ENCODE assay signal across 29 cellular contexts in genomic region chr1:177451191-177451590, GRCh38.
DNase-seq lines count a peak whose midpoint lies in the region; TF ChIP-seq lines count a peak whose summit lies in the region.
"Had no signal": no experiment of that assay in that cellular context is flagged by ENCODE, and none has a peak within 500 bp of the region (broad histone marks: within the 10 kb centered on the region; RNA-seq: fewer than 3 reads in every experiment).

No MANE protein-coding gene starts in this region.

- TF ChIP-seq CTCF in Caco-2 (IDR thresholded peaks at IDR 0.05; ENCODE audit: insufficient read depth in 1 of 2, low read depth in 1 of 2, low read length in 1 of 2, severe bottlenecking in 1 of 2, unreplicated experiment in 1 of 2) (no peak), OCI-LY3 (IDR thresholded peaks at IDR 0.05; ENCODE audit: low read depth, low read length) (peak; percentile 24; the same call in 1 of the 2 replicates), brain microvascular endothelial cell (IDR thresholded peaks at IDR 0.05; ENCODE audit: low read depth, low read length, missing control alignments) (no peak)

- H3K9me3 ChIP-seq in Caco-2 (no peaks in the 10 kb centered on the region), OCI-LY3 (ENCODE audit: insufficient read depth, low read length) (no peaks in the 10 kb centered on the region), MG63 (no peaks in the 10 kb centered on the region)
- H3K9me3 ChIP-seq: A549 had no signal

- no peak overlapping the region for H3K27ac Mint-ChIP-seq in Caco-2 (ENCODE audit: unreplicated experiment)
- H3K27ac Mint-ChIP-seq: activated naive CD8-positive, alpha-beta T cell; CD4-positive, alpha-beta T cell; immature natural killer cell; natural killer cell; stimulated activated naive B cell treated with anti-CD40 and anti-IgM and Interleukin-4, amounts not matched to agents 10 μg/mL and 1 μg/mL and 100 μg/mL, for 72 hours had no signal

- intact Hi-C loops in Caco-2 (cut with micrococcal nuclease; ENCODE audit: unreplicated experiment): no loop called here

- no peaks in the 10 kb centered on the region for H3K36me3 ChIP-seq in Caco-2 (ENCODE audit: control insufficient read depth, insufficient read depth, low read length)
- no peaks in the 10 kb centered on the region for H3K36me3 ChIP-seq in OCI-LY3 (replicated peaks; ENCODE audit: low read depth, low read length)
- H3K36me3 ChIP-seq in MG63: no peaks in the 10 kb centered on the region
- no peaks in the 10 kb centered on the region for H3K36me3 ChIP-seq in brain microvascular endothelial cell (replicated peaks)
- H3K36me3 ChIP-seq: WERI-Rb-1 had no signal

- no peak overlapping the region for H2AFZ ChIP-seq in OCI-LY3 (ENCODE audit: low read depth, low read length)

- H3K4me2 ChIP-seq in OCI-LY3 (ENCODE audit: low read length): no peak overlapping the region
- H3K4me2 ChIP-seq: A549, KMS-11 had no signal

- no TSS peak for BruUV-seq in Caco-2 (replicated peaks; lab: Mats Ljungman, UMichigan)

- H3K9me3 Mint-ChIP-seq in Caco-2 (ENCODE audit: unreplicated experiment): peaks cover 10% of the 10 kb centered on the region

- no peaks in the 10 kb centered on the region for H3K79me2 ChIP-seq in OCI-LY3 (ENCODE audit: low read length)

- H3K4me1 Mint-ChIP-seq in Caco-2 (ENCODE audit: low read depth, unreplicated experiment): no peaks in the 10 kb centered on the region
- H3K4me1 Mint-ChIP-seq: immature natural killer cell; natural killer cell; stimulated activated naive B cell treated with anti-CD40 and anti-IgM and Interleukin-4, amounts not matched to agents 10 μg/mL and 1 μg/mL and 100 μg/mL, for 72 hours had no signal

- H3K36me3 Mint-ChIP-seq in Caco-2 (ENCODE audit: insufficient read depth, unreplicated experiment): no peaks in the 10 kb centered on the region
- H3K36me3 Mint-ChIP-seq: activated naive CD8-positive, alpha-beta T cell; immature natural killer cell; natural killer cell; stimulated activated naive B cell treated with anti-CD40 and anti-IgM and Interleukin-4, amounts not matched to agents 10 μg/mL and 1 μg/mL and 100 μg/mL, for 72 hours had no signal

- no peaks in the 10 kb centered on the region for H4K20me1 ChIP-seq in OCI-LY3 (ENCODE audit: insufficient read depth, low read length)

- H3K4me1 ChIP-seq in Caco-2 (no peaks in the 10 kb centered on the region), OCI-LY3 (ENCODE audit: low read length) (no peaks in the 10 kb centered on the region)
- H3K4me1 ChIP-seq: A549 had no signal

- CTCF ChIA-PET in Caco-2 (lab: Charles Lee): interaction anchor here (1.1 kb wide), 1 partner anchor 45 kb away, joined by 3 read pairs; no protein-coding TSS in a partner anchor

- H3K4me3 ChIP-seq in Caco-2 (ENCODE audit: low read depth, low read length) (no peak overlapping the region), OCI-LY3 (ENCODE audit: low read length) (no peak overlapping the region), MG63 (no peak overlapping the region), brain microvascular endothelial cell (ENCODE audit: low read depth, low read length) (no peak overlapping the region)
- H3K4me3 ChIP-seq: A549 had no signal

- H3K9ac ChIP-seq in OCI-LY3 (ENCODE audit: low read length): no peak overlapping the region
- H3K9ac ChIP-seq: KMS-11 had no signal

- no peak overlapping the region for H3K27ac ChIP-seq in OCI-LY3 (ENCODE audit: low read length)
- no peak overlapping the region for H3K27ac ChIP-seq in brain microvascular endothelial cell
- H3K27ac ChIP-seq: A549, KMS-11, WERI-Rb-1 had no signal

- in situ Hi-C loops in brain microvascular endothelial cell (cut with HindIII; ENCODE audit: low pct_ligation_motif_present, low sequenced_read_pairs): no loop called here

- H3K27me3 ChIP-seq in Caco-2 (replicated peaks; ENCODE audit: control insufficient read depth, insufficient read depth, low read length): no peaks in the 10 kb centered on the region; the same call in 1 of the 2 replicates
- no peaks in the 10 kb centered on the region for H3K27me3 ChIP-seq in OCI-LY3 (ENCODE audit: low read depth, low read length)
- peaks cover 3% of the 10 kb centered on the region for H3K27me3 ChIP-seq in MG63
- no peaks in the 10 kb centered on the region for H3K27me3 ChIP-seq in brain microvascular endothelial cell (replicated peaks)

- peak; percentile 25 to 51 for DNase-seq in Caco-2
- peak; percentile 56 for DNase-seq in kidney tubule cell (ENCODE audit: low spot score)
- DNase-seq in non-pigmented ciliary epithelial cell (ENCODE audit: low read depth): peak; percentile 10
- DNase-seq in MG63: no peak
- DNase-seq in AML-193 (lab: John Stamatoyannopoulos, UW): no peak
- no peak for DNase-seq in brain microvascular endothelial cell
- DNase-seq in cerebellar nuclear complex (lab: John Stamatoyannopoulos, UW): no peak
- DNase-seq: activated CD4-positive, alpha-beta T cell treated with anti-CD3 and anti-CD28 coated beads for 48 hours; activated CD8-positive, alpha-beta memory T cell treated with anti-CD3 and anti-CD28 coated beads for 24 hours; activated T-cell treated with anti-CD3 and anti-CD28 coated beads for 4 hours; CD4-positive, alpha-beta T cell; DND-41; effector CD8-positive, alpha-beta T cell; GF-D8; GOT3; immature natural killer cell; left ventricle myocardium superior; natural killer cell; NCI-H1417 treated with DMSO at 0.1 percent for 48 hours; NCI-H2029 treated with DMSO at 0.1 percent for 48 hours; NCI-H345; NCI-H774; stimulated activated naive B cell treated with anti-CD40 and anti-IgM and Interleukin-4, amounts not matched to agents 10 μg/mL and 1 μg/mL and 100 μg/mL, for 72 hours; SW 1271; WERI-Rb-1 had no signal

- no peak overlapping the region for H3K4me3 Mint-ChIP-seq in Caco-2 (ENCODE audit: unreplicated experiment)
- H3K4me3 Mint-ChIP-seq: activated naive CD8-positive, alpha-beta T cell; CD4-positive, alpha-beta T cell; immature natural killer cell; natural killer cell; stimulated activated naive B cell treated with anti-CD40 and anti-IgM and Interleukin-4, amounts not matched to agents 10 μg/mL and 1 μg/mL and 100 μg/mL, for 72 hours had no signal

- POLR2A ChIA-PET in Caco-2 (lab: Charles Lee): no interaction called here

- H3K27me3 Mint-ChIP-seq in Caco-2 (ENCODE audit: insufficient read depth, unreplicated experiment): peaks cover 4% of the 10 kb centered on the region
- H3K27me3 Mint-ChIP-seq: activated naive CD8-positive, alpha-beta T cell; CD4-positive, alpha-beta T cell; stimulated activated naive B cell treated with anti-CD40 and anti-IgM and Interleukin-4, amounts not matched to agents 10 μg/mL and 1 μg/mL and 100 μg/mL, for 72 hours had no signal

Comparison
In these comparisons a context has a peak if more than half of its experiments do, and no peak if none do; other contexts are left out.
1. DNase-seq: peak in Caco-2 (2 of 2), kidney tubule cell (single experiment) and non-pigmented ciliary epithelial cell (single experiment); none in MG63 (single experiment), AML-193 (0 of 2), brain microvascular endothelial cell (single experiment) and cerebellar nuclear complex (0 of 2).